ENCODE assay signal across 8 cellular contexts in genomic region chr17:49730078-49730786, GRCh38.
DNase-seq lines count a peak whose midpoint lies in the region; ATAC-seq, FAIRE-seq and TF ChIP-seq lines count a peak whose summit lies in the region.

No MANE protein-coding gene starts in this region.

- no peak overlapping the region for H3K4me3 ChIP-seq in HL-60 (replicated peaks; ENCODE audit: insufficient read depth, low read length)

- peaks cover 46% of the 10 kb centered on the region for H3K36me3 Mint-ChIP-seq in stimulated activated effector memory CD8-positive, alpha-beta T cell treated with anti-CD3 and anti-CD28 coated beads, Interleukin-12 subunit alpha, Interleukin-12 subunit beta, amount 100 ng/mL, for 72 hours

- peak overlapping the region; percentile 24 for H3K27ac ChIP-seq in HL-60 (replicated peaks)
- H3K27ac ChIP-seq in caudate nucleus (ENCODE audit: low read depth, low read length), result peak overlapping the region; percentile 26

- no peaks in the 10 kb centered on the region for H3K27me3 ChIP-seq in HL-60 (ENCODE audit: insufficient read depth, poor library complexity, severe bottlenecking)

- no peak overlapping the region for H3K4me3 Mint-ChIP-seq in stimulated activated effector memory CD8-positive, alpha-beta T cell treated with anti-CD3 and anti-CD28 coated beads, Interleukin-12 subunit alpha, Interleukin-12 subunit beta, amount 100 ng/mL, for 72 hours

- TF ChIP-seq CTCF in HL-60 (IDR thresholded peaks at IDR 0.05; ENCODE audit: insufficient read depth, low read length), result no peak

- ATAC-seq in stimulated activated effector memory CD8-positive, alpha-beta T cell treated with anti-CD3 and anti-CD28 coated beads, Interleukin-12 subunit alpha, Interleukin-12 subunit beta, amount 100 ng/mL, for 72 hours, result no peak
- ATAC-seq in HG02571 (IDR thresholded peaks at IDR 0.05; ENCODE audit: unreplicated experiment) (no peak), GM21825 (IDR thresholded peaks at IDR 0.05; ENCODE audit: unreplicated experiment) (no peak), GM18519 (IDR thresholded peaks at IDR 0.05; ENCODE audit: low FRiP score, unreplicated experiment) (no peak)

- peaks cover 3% of the 10 kb centered on the region for H3K9me3 Mint-ChIP-seq in stimulated activated effector memory CD8-positive, alpha-beta T cell treated with anti-CD3 and anti-CD28 coated beads, Interleukin-12 subunit alpha, Interleukin-12 subunit beta, amount 100 ng/mL, for 72 hours

- DNase-seq in HL-60 (ENCODE audit: low read depth in 1 of 2, low spot score in 1 of 2), result no peak
- DNase-seq in caudate nucleus (lab: John Stamatoyannopoulos, UW), result peak in 43 of 61 donors; percentile 8 to 86 (median 27)
- no peak for DNase-seq in stimulated activated effector memory CD8-positive, alpha-beta T cell treated with anti-CD3 and anti-CD28 coated beads, Interleukin-12 subunit alpha, Interleukin-12 subunit beta, amount 100 ng/mL, for 72 hours (ENCODE audit: low spot score in 2 of 2)
- DNase-seq in activated CD4-positive, alpha-beta T cell treated with anti-CD3 and anti-CD28 coated beads, Interleukin-2, amount 50 U/mL, for 4 hours, result no peak

- FAIRE-seq in islet of Langerhans (lab: Jason Lieb, UNC), result peak; percentile 78

- peaks cover 57% of the 10 kb centered on the region for H3K4me1 Mint-ChIP-seq in stimulated activated effector memory CD8-positive, alpha-beta T cell treated with anti-CD3 and anti-CD28 coated beads, Interleukin-12 subunit alpha, Interleukin-12 subunit beta, amount 100 ng/mL, for 72 hours

- peak overlapping the region; percentile 71 for H3K27ac Mint-ChIP-seq in stimulated activated effector memory CD8-positive, alpha-beta T cell treated with anti-CD3 and anti-CD28 coated beads, Interleukin-12 subunit alpha, Interleukin-12 subunit beta, amount 100 ng/mL, for 72 hours

Comparison
In these comparisons a context has a peak if more than half of its experiments do, and no peak if none do; other contexts are left out.
1. DNase-seq: peak in caudate nucleus (43 of 61); none in HL-60 (0 of 2), stimulated activated effector memory CD8-positive, alpha-beta T cell treated with anti-CD3 and anti-CD28 coated beads, Interleukin-12 subunit alpha, Interleukin-12 subunit beta, amount 100 ng/mL, for 72 hours (0 of 2) and activated CD4-positive, alpha-beta T cell treated with anti-CD3 and anti-CD28 coated beads, Interleukin-2, amount 50 U/mL, for 4 hours (0 of 2).